15 cellular contexts compared by ENCODE assay signal in the genomic region with DNA sequence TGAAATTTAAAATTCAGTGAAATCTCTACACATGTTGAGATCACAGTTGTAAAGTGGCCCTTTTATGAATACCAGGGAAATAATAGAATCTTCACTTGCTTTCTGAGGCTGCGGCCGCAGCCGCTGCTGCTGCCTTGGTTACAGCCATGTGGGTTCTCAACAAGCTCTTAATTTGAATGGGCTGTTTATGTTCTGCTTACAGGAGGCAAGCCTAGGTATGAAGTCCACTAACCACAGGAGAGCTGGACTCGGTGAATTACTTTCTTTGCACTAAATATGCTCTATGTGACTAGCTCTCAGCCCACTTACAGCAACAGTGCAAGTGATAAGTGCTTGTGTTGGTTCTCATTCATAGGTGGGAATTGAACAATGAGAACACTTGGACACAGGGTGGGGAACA.
"Had no signal": no experiment of that assay in that cellular context is flagged by ENCODE, and none has a peak within 500 bp of the region (broad histone marks: within the 10 kb centered on the region; RNA-seq: fewer than 3 reads in every experiment).

No MANE protein-coding gene starts in this region.

- H3K27ac Mint-ChIP-seq: activated CD4-positive, alpha-beta T cell treated with anti-CD3 and anti-CD28 coated beads for 36 hours; activated CD8-positive, alpha-beta T cell treated with anti-CD3 and anti-CD28 coated beads for 36 hours; activated naive CD8-positive, alpha-beta T cell treated with anti-CD3 and anti-CD28 coated beads, Interleukin-2, amount 50 U/mL, for 24 hours; activated T-helper 1 cell treated with anti-CD3 and anti-CD28 coated beads, Interleukin-12 subunit alpha, Interleukin-12 subunit beta, Interleukin-2, Interleukin-4 antibody, amounts not matched to agents 30 ng/mL and 10 ng/mL and 1 ng/mL, durations not matched to agents 14 hours and 24 hours and 36 hours; endodermal cell had no signal

- ATAC-seq: activated CD4-positive, alpha-beta T cell treated with anti-CD3 and anti-CD28 coated beads for 36 hours; activated CD8-positive, alpha-beta T cell treated with anti-CD3 and anti-CD28 coated beads for 36 hours; activated naive CD8-positive, alpha-beta T cell treated with anti-CD3 and anti-CD28 coated beads, Interleukin-2, amount 50 U/mL, for 24 hours; body of pancreas; left cardiac atrium had no signal

- H3K27ac ChIP-seq: body of pancreas, ovary, transverse colon had no signal

- H3K4me1 Mint-ChIP-seq: activated CD4-positive, alpha-beta T cell treated with anti-CD3 and anti-CD28 coated beads for 36 hours; endodermal cell had no signal

- H3K4me3 ChIP-seq: body of pancreas, ovary, transverse colon had no signal

- H3K4me1 ChIP-seq: body of pancreas, transverse colon had no signal

- H3K9me3 Mint-ChIP-seq: activated CD8-positive, alpha-beta T cell treated with anti-CD3 and anti-CD28 coated beads for 36 hours; activated naive CD8-positive, alpha-beta T cell treated with anti-CD3 and anti-CD28 coated beads, Interleukin-2, amount 50 U/mL, for 24 hours; activated T-helper 1 cell treated with anti-CD3 and anti-CD28 coated beads, Interleukin-12 subunit alpha, Interleukin-12 subunit beta, Interleukin-2, Interleukin-4 antibody, amounts not matched to agents 30 ng/mL and 10 ng/mL and 1 ng/mL, durations not matched to agents 14 hours and 24 hours and 36 hours; central memory CD8-positive, alpha-beta T cell; endodermal cell; neural crest cell had no signal

- H3K36me3 ChIP-seq: ovary, transverse colon had no signal

- DNase-seq: activated CD4-positive, alpha-beta T cell treated with anti-CD3 and anti-CD28 coated beads for 36 hours; activated CD8-positive, alpha-beta T cell treated with anti-CD3 and anti-CD28 coated beads for 36 hours; activated naive CD4-positive, alpha-beta T cell treated with Interleukin-2 at 50 U/mL for 16 hours; activated naive CD8-positive, alpha-beta T cell treated with anti-CD3 and anti-CD28 coated beads, Interleukin-2, amount 50 U/mL, for 24 hours; body of pancreas; endodermal cell; erythroblast; left cardiac atrium; ovary; stimulated activated CD4-positive, alpha-beta T cell treated with anti-CD3 and anti-CD28 coated beads, Interleukin-4, amount 100 ng/mL, for 4 hours; T-helper 9 cell; transverse colon had no signal

- H3K27me3 ChIP-seq: body of pancreas, ovary, transverse colon had no signal

- H3K9me3 ChIP-seq: body of pancreas, ovary, transverse colon had no signal

- H3K4me3 Mint-ChIP-seq: activated CD4-positive, alpha-beta T cell treated with anti-CD3 and anti-CD28 coated beads for 36 hours; activated CD8-positive, alpha-beta T cell treated with anti-CD3 and anti-CD28 coated beads for 36 hours; activated naive CD8-positive, alpha-beta T cell treated with anti-CD3 and anti-CD28 coated beads, Interleukin-2, amount 50 U/mL, for 24 hours; activated T-helper 1 cell treated with anti-CD3 and anti-CD28 coated beads, Interleukin-12 subunit alpha, Interleukin-12 subunit beta, Interleukin-2, Interleukin-4 antibody, amounts not matched to agents 30 ng/mL and 10 ng/mL and 1 ng/mL, durations not matched to agents 14 hours and 24 hours and 36 hours; central memory CD8-positive, alpha-beta T cell; endodermal cell; neural crest cell had no signal

- H3K27me3 Mint-ChIP-seq: activated CD8-positive, alpha-beta T cell treated with anti-CD3 and anti-CD28 coated beads for 36 hours; central memory CD8-positive, alpha-beta T cell had no signal
